ENCODE assay signal across 1 cellular context in genomic region chr19:39645800-39646411, GRCh38.
TF ChIP-seq lines count a peak whose summit lies in the region.

No MANE protein-coding gene starts in this region.

TF ChIP-seq in HepG2, 621 proteins besides CTCF, POLR2A, EP300 and RAD21 (continued from another document and continues in another):
- TF ChIP-seq FOXM1 (CRISPR knock-in tag; IDR thresholded peaks at IDR 0.05) (no peak), ISL2 (CRISPR knock-in tag; IDR thresholded peaks at IDR 0.05) (no peak), ZBTB7A (CRISPR knock-in tag; IDR thresholded peaks at IDR 0.05) (no peak), BORCS8-MEF2B (CRISPR knock-in tag; IDR thresholded peaks at IDR 0.05) (peak; percentile 62; the same call in 1 of the 2 replicates), KAT8 (CRISPR knock-in tag; IDR thresholded peaks at IDR 0.05) (no peak), ERF (CRISPR knock-in tag; IDR thresholded peaks at IDR 0.05) (0 out of 2 replicates have a peak, but pooled peaks have one; percentile 41), KLF6 (CRISPR knock-in tag; IDR thresholded peaks at IDR 0.05) (0 out of 2 replicates have a peak, but pooled peaks have one; percentile 40), FOXA1 (IDR thresholded peaks at IDR 0.05) (no peak), FOXA1 (CRISPR knock-in tag; IDR thresholded peaks at IDR 0.05) (no peak), NKX3-1 (CRISPR knock-in tag; IDR thresholded peaks at IDR 0.05) (peak; percentile 75; the same call in 1 of the 2 replicates), FOXO4 (CRISPR knock-in tag; conservative IDR thresholded peaks at IDR 0.05) (no peak), KDM3A (CRISPR knock-in tag; IDR thresholded peaks at IDR 0.05; ENCODE audit: low read depth) (no peak), HMGXB4 (CRISPR knock-in tag; IDR thresholded peaks at IDR 0.05; ENCODE audit: borderline replicate concordance in 1 of 2, low read depth in 1 of 2) (no peak), CBX5 (CRISPR knock-in tag; IDR thresholded peaks at IDR 0.05; ENCODE audit: borderline replicate concordance) (no peak), ZFP36L2 (CRISPR knock-in tag; IDR thresholded peaks at IDR 0.05) (no peak), ZSCAN29 (CRISPR knock-in tag; conservative IDR thresholded peaks at IDR 0.05) (no peak), DBP (CRISPR knock-in tag; IDR thresholded peaks at IDR 0.05; ENCODE audit: not compliant biosample characterization) (no peak), ZNF383 (CRISPR knock-in tag; IDR thresholded peaks at IDR 0.05; ENCODE audit: borderline replicate concordance) (no peak), HIC2 (CRISPR knock-in tag; IDR thresholded peaks at IDR 0.05; ENCODE audit: low read depth) (no peak), ZNF713 (CRISPR knock-in tag; IDR thresholded peaks at IDR 0.05) (no peak), ZGPAT (CRISPR knock-in tag; IDR thresholded peaks at IDR 0.05) (no peak), ZSCAN30 (CRISPR knock-in tag; IDR thresholded peaks at IDR 0.05) (no peak), ZKSCAN5 (CRISPR knock-in tag; IDR thresholded peaks at IDR 0.05) (no peak), NCOA5 (CRISPR knock-in tag; IDR thresholded peaks at IDR 0.05) (no peak), ZNF607 (CRISPR knock-in tag; IDR thresholded peaks at IDR 0.05; ENCODE audit: borderline replicate concordance) (no peak), POGZ (CRISPR knock-in tag; IDR thresholded peaks at IDR 0.05) (no peak), ZUFSP (CRISPR knock-in tag; IDR thresholded peaks at IDR 0.05; ENCODE audit: borderline replicate concordance) (no peak), THAP11 (CRISPR knock-in tag; IDR thresholded peaks at IDR 0.05) (peak; percentile 37; the same call in 1 of the 2 replicates), TRIM22 (IDR thresholded peaks at IDR 0.05) (no peak), ZNF292 (CRISPR knock-in tag; IDR thresholded peaks at IDR 0.05; ENCODE audit: borderline replicate concordance, low read depth) (no peak), ISX (CRISPR knock-in tag; conservative IDR thresholded peaks at IDR 0.05) (no peak), NFE2 (CRISPR knock-in tag; IDR thresholded peaks at IDR 0.05) (no peak), THAP8 (CRISPR knock-in tag; IDR thresholded peaks at IDR 0.05; ENCODE audit: borderline replicate concordance) (no peak), FOXK2 (IDR thresholded peaks at IDR 0.05) (no peak), NFAT5 (CRISPR knock-in tag; IDR thresholded peaks at IDR 0.05) (peak; percentile 52; the same call in 1 of the 2 replicates), ZBTB49 (CRISPR knock-in tag; IDR thresholded peaks at IDR 0.05; ENCODE audit: borderline replicate concordance) (0 out of 2 replicates have a peak, but pooled peaks have one; percentile 60), MXI1 (IDR thresholded peaks at IDR 0.05; ENCODE audit: borderline replicate concordance, low read depth, low read length) (no peak), HNF1B (CRISPR knock-in tag; IDR thresholded peaks at IDR 0.05) (no peak), ZC3H4 (CRISPR knock-in tag; IDR thresholded peaks at IDR 0.05; ENCODE audit: borderline replicate concordance) (no peak), TMF1 (CRISPR knock-in tag; IDR thresholded peaks at IDR 0.05; ENCODE audit: low read depth) (no peak)
